In the genomic region with DNA sequence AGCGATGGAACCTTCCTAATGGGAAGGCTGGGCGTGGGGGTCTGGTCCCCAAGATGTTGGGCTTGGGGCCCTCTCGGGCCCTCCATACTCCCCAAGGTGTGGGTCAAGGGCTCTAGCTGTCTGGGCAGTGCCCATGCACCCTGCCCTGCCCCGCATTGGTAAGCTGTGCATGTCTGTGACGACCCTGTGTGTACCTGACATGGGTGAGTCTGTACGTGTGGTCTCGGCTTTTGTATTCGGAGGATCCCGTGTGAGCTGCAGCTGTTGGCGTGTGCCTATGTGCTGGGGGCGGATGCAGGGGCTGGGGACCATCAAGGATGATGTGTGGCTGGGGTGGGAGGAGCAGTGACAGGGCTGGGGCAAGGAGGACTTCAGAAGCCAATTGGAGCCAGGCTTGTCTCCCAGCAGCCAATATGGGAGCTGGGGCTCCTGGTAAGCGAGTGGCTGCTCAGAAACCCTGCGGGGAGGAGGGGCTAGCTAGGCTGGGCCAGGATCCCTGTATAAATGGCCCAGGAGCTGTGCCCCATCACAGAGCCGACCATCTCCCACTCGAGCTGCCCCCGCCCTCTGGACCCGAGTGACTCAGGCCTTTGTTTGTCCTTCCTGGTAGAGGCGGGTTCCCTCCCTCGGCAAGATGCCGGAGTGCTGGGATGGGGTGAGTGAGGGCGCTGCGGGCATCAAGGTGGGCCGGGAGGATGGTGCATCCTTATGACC, we compare ENCODE assay signal across 8 cellular contexts. TPM values are rescaled to one million over a fixed set of nuclear protein-coding genes. Genes with fewer than 3 reads are reported as not detected.
DNase-seq lines count a peak whose midpoint lies in the region; ATAC-seq lines count a peak whose summit lies in the region.

A gene with protein sequence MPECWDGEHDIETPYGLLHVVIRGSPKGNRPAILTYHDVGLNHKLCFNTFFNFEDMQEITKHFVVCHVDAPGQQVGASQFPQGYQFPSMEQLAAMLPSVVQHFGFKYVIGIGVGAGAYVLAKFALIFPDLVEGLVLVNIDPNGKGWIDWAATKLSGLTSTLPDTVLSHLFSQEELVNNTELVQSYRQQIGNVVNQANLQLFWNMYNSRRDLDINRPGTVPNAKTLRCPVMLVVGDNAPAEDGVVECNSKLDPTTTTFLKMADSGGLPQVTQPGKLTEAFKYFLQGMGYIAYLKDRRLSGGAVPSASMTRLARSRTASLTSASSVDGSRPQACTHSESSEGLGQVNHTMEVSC (plus strand): TSS at position 529 of the 714 bp plus-strand sequence. CDS start 106 bp downstream, at position 635.

- no peak within 1 kb of the TSS for H2BK5ac ChIP-seq in neuronal stem cell (ENCODE audit: low read length)

- H2AK5ac ChIP-seq in neuronal stem cell (ENCODE audit: low read depth, low read length) = peak within 1 kb of the TSS; percentile 90

- ATAC-seq in HG02981 (IDR thresholded peaks at IDR 0.05; ENCODE audit: unreplicated experiment) = peak; percentile 45

- WGBS in neuronal stem cell (ENCODE audit: extremely low coverage in 2 of 2, insufficient read length in 2 of 2, insufficient replicate concordance in 1 of 2), 2 donors = no CpG with 5 or more reads among the region's 23 CpGs

- peak within 1 kb of the TSS; percentile 89 for H3K23ac ChIP-seq in neuronal stem cell (ENCODE audit: low read depth, low read length, poor library complexity)

- no peak within 1 kb of the TSS for H4K91ac ChIP-seq in neuronal stem cell (ENCODE audit: low read depth, low read length, poor library complexity)

- peak within 1 kb of the TSS; percentile 57 for H3K4ac ChIP-seq in neuronal stem cell (ENCODE audit: low read length)

- H3K4me2 ChIP-seq in neuronal stem cell (ENCODE audit: insufficient read depth, low read length, poor library complexity, severe bottlenecking) = peak within 1 kb of the TSS; percentile 100

- H3K79me1 ChIP-seq in neuronal stem cell (ENCODE audit: low read depth, low read length) = peaks cover 4% of the 10 kb centered on the region

- H3K36me3 ChIP-seq in adipocyte (ENCODE audit: control insufficient read depth, insufficient read depth, low read length, severe bottlenecking) (no peaks in the 10 kb centered on the region), neuronal stem cell (replicated peaks in 1 of 2; ENCODE audit: control insufficient read depth in 2 of 2, insufficient read depth in 2 of 2, low read length in 2 of 2) (peaks cover 7 to 13% of the 10 kb centered on the region in 2 donors)

- H3K4me3 ChIP-seq in adipocyte (ENCODE audit: low read length) (peak within 1 kb of the TSS; percentile 55), neuronal stem cell (ENCODE audit: low read length in 2 of 2) (peak within 1 kb of the TSS; percentile 61 to 77)

- peak within 1 kb of the TSS; percentile 97 for H3K14ac ChIP-seq in neuronal stem cell (ENCODE audit: low read length)

- peak within 1 kb of the TSS; percentile 94 for H2BK120ac ChIP-seq in neuronal stem cell (ENCODE audit: low read depth, low read length)

- H2BK12ac ChIP-seq in neuronal stem cell (ENCODE audit: low read length) = peak within 1 kb of the TSS; percentile 27

- H3K4me1 ChIP-seq in adipocyte (ENCODE audit: control insufficient read depth, insufficient read depth, low read length) (peaks cover 4% of the 10 kb centered on the region), neuronal stem cell (ENCODE audit: control insufficient read depth in 2 of 2, insufficient read depth in 1 of 2, low read depth in 1 of 2, low read length in 2 of 2) (peaks cover 32 to 40% of the 10 kb centered on the region in 2 donors)

- peak within 1 kb of the TSS; percentile 91 for H3K18ac ChIP-seq in neuronal stem cell (ENCODE audit: low read length)

- no peak within 1 kb of the TSS for H3K27ac ChIP-seq in neuronal stem cell (replicated peaks; ENCODE audit: low read length)

- H2BK15ac ChIP-seq in neuronal stem cell (ENCODE audit: low read length) = peak within 1 kb of the TSS; percentile 91

- H2AFZ ChIP-seq in neuronal stem cell (ENCODE audit: low read length) = peak within 1 kb of the TSS; percentile 91

- H3K9ac ChIP-seq in adipocyte (ENCODE audit: low read length) = no peak within 1 kb of the TSS
- H3K9ac ChIP-seq in neuronal stem cell (ENCODE audit: low read depth, low read length, poor library complexity) = peak within 1 kb of the TSS; percentile 90

- no peaks in the 10 kb centered on the region for H3K9me3 ChIP-seq in adipocyte (ENCODE audit: control insufficient read depth, low read length)
- no peaks in the 10 kb centered on the region for H3K9me3 ChIP-seq in neuronal stem cell (replicated peaks in 1 of 2; ENCODE audit: control insufficient read depth in 2 of 2, insufficient read depth in 1 of 2, low read depth in 1 of 2, low read length in 2 of 2)

- peaks cover 23% of the 10 kb centered on the region for H3K27me3 ChIP-seq in adipocyte (replicated peaks; ENCODE audit: control insufficient read depth, insufficient read depth, low read length)
- peaks cover 0 to 2% (median 0%) of the 10 kb centered on the region in 3 experiments for H3K27me3 ChIP-seq in neuronal stem cell (ENCODE audit: control insufficient read depth in 3 of 3, insufficient read depth in 3 of 3, low read depth in 1 of 3, low read length in 3 of 3)

- DNase-seq in NCI-H2029 (lab: John Stamatoyannopoulos, UW) = peak; percentile 32
- DNase-seq in NCI-H2029 treated with DMSO at 0.1 percent for 48 hours (lab: John Stamatoyannopoulos, UW) = no peak
- DNase-seq in NCI-H510A treated with DMSO at 0.1 percent for 48 hours (lab: John Stamatoyannopoulos, UW) = peak; percentile 82
- peak; percentile 79 for DNase-seq in adipocyte (ENCODE audit: low read depth)
- DNase-seq in glomerular endothelial cell (ENCODE audit: extremely low read depth, low read depth, low spot score) = no peak
- DNase-seq in neuronal stem cell (ENCODE audit: low spot score) = peak; percentile 78
- DNase-seq in NCI-H446 treated with DMSO at 0.1 percent for 48 hours (lab: John Stamatoyannopoulos, UW) = no peak

- H4K8ac ChIP-seq in neuronal stem cell (ENCODE audit: low read depth, low read length) = no peak within 1 kb of the TSS

RNA-seq across cellular contexts. Expression of the gene that starts here (rescaled TPM):
- total RNA-seq in glomerular endothelial cell = 38.4 and 46.9 TPM in 2 replicates
- polyA plus RNA-seq in neuronal stem cell (2013, experiment 1 of 2) = 23.0 TPM
- polyA plus RNA-seq in neuronal stem cell (2013, experiment 2 of 2) = 24.0 TPM

Comparison
In these comparisons a context has a peak if more than half of its experiments do, and no peak if none do; other contexts are left out.
1. DNase-seq: peak in NCI-H2029 (single experiment), NCI-H510A treated with DMSO at 0.1 percent for 48 hours (single experiment), adipocyte (single experiment) and neuronal stem cell (single experiment); none in NCI-H2029 treated with DMSO at 0.1 percent for 48 hours (single experiment), glomerular endothelial cell (single experiment) and NCI-H446 treated with DMSO at 0.1 percent for 48 hours (single experiment).